ENCODE assay signal across 18 cellular contexts in genomic region chr2:54773233-54773632, GRCh38. TPM values are rescaled to one million over a fixed set of nuclear protein-coding genes. Genes with fewer than 3 reads are reported as not detected.
DNase-seq lines count a peak whose midpoint lies in the region; FAIRE-seq and TF ChIP-seq lines count a peak whose summit lies in the region.
"Had no signal": no experiment of that assay in that cellular context is flagged by ENCODE, and none has a peak within 500 bp of the region (broad histone marks: within the 10 kb centered on the region; RNA-seq: fewer than 3 reads in every experiment).

No MANE protein-coding gene starts in this region.

- H3K27me3 Mint-ChIP-seq in HFFc6 (ENCODE audit: insufficient read depth) (no peaks in the 10 kb centered on the region), mesothelial cell of epicardium (ENCODE audit: low read depth) (no peaks in the 10 kb centered on the region)
- H3K27me3 Mint-ChIP-seq: B cell had no signal

- H3K4me2 ChIP-seq in keratinocyte (ENCODE audit: control insufficient read depth, extremely low read depth, insufficient read depth, low read depth, low read length), result no peak overlapping the region
- H3K4me2 ChIP-seq: GM23338 had no signal

- no peaks in the 10 kb centered on the region for H3K9me1 ChIP-seq in keratinocyte (ENCODE audit: control insufficient read depth, extremely low read depth, insufficient read depth, low read length)

- TF ChIP-seq CTCF in BE2C (IDR thresholded peaks at IDR 0.05; ENCODE audit: low read depth, low read length) (no peak; the same call in 1 of the 2 replicates), HFFc6 (IDR thresholded peaks at IDR 0.05) (no peak), keratinocyte (optimal IDR thresholded peaks at IDR 0.05 in 1 of 3, IDR thresholded peaks at IDR 0.05 in 1 of 3, conservative IDR thresholded peaks at IDR 0.05 in 1 of 3; ENCODE audit: extremely low read depth in 1 of 3, insufficient read depth in 2 of 3, low read length in 3 of 3) (no peak), mesothelial cell of epicardium (IDR thresholded peaks at IDR 0.05; ENCODE audit: unreplicated experiment) (no peak)

- peaks cover 31% of the 10 kb centered on the region for H3K36me3 Mint-ChIP-seq in HFFc6 (ENCODE audit: low read depth)
- H3K36me3 Mint-ChIP-seq in mesothelial cell of epicardium, result peaks cover 5% of the 10 kb centered on the region

- peaks cover 43% of the 10 kb centered on the region for H3K4me1 ChIP-seq in BE2C
- peaks cover 28% of the 10 kb centered on the region for H3K4me1 ChIP-seq in SJSA1 (replicated peaks)
- peaks cover 29% of the 10 kb centered on the region for H3K4me1 ChIP-seq in keratinocyte (ENCODE audit: control insufficient read depth, extremely low read depth, insufficient read depth, low read length)

- H3K4me3 ChIP-seq in BE2C (ENCODE audit: low read depth, low read length) (no peak overlapping the region), SJSA1 (no peak overlapping the region), keratinocyte (ENCODE audit: control insufficient read depth in 2 of 3, extremely low read depth in 1 of 3, insufficient read depth in 2 of 3, low read depth in 1 of 3, low read length in 3 of 3) (no peak overlapping the region)
- H3K4me3 ChIP-seq: GM23338 had no signal

- peaks cover 35% of the 10 kb centered on the region for H3K4me1 Mint-ChIP-seq in HFFc6 (ENCODE audit: low read depth)
- peaks cover 7% of the 10 kb centered on the region for H3K4me1 Mint-ChIP-seq in mesothelial cell of epicardium
- H3K4me1 Mint-ChIP-seq: CD4-positive, alpha-beta memory T cell; GM23338 had no signal

- DNase-seq in BE2C, result peak; percentile 59
- DNase-seq in HFFc6, result no peak
- DNase-seq in SJSA1 (ENCODE audit: low read depth in 1 of 2, low spot score in 2 of 2), result no peak
- no peak for DNase-seq in keratinocyte (ENCODE audit: low read depth, low spot score)
- no peak for DNase-seq in NCI-H1417 treated with DMSO at 0.1 percent for 48 hours (lab: John Stamatoyannopoulos, UW)
- DNase-seq in iPS-NIHi11 (ENCODE audit: low spot score), result no peak
- no peak for DNase-seq in mesothelial cell of epicardium (ENCODE audit: low spot score in 2 of 2, unreplicated experiment in 2 of 2)
- DNase-seq in RPMI8226, result no peak
- DNase-seq: CD4-positive, alpha-beta memory T cell; DMS153; DMS79 treated with DMSO at 0.1 percent for 48 hours; H7 had no signal

- dilution Hi-C loops in keratinocyte (cut with MboI; ENCODE audit: extremely low pct_ligation_motif_present, low sequenced_read_pairs), result no loop called here

- no peak overlapping the region for H3K9ac ChIP-seq in keratinocyte (ENCODE audit: control insufficient read depth, extremely low read depth, insufficient read depth, low read length)

- peaks cover 22% of the 10 kb centered on the region for H3K9me3 Mint-ChIP-seq in HFFc6
- peaks cover 31% of the 10 kb centered on the region for H3K9me3 Mint-ChIP-seq in mesothelial cell of epicardium

- H3K9me3 ChIP-seq in BE2C (no peaks in the 10 kb centered on the region), SJSA1 (replicated peaks) (no peaks in the 10 kb centered on the region; the same call in 1 of the 2 replicates), keratinocyte (ENCODE audit: control insufficient read depth, low read depth, low read length) (peaks cover 6% of the 10 kb centered on the region)

- no peaks in the 10 kb centered on the region for H4K20me1 ChIP-seq in keratinocyte (ENCODE audit: control insufficient read depth, extremely low read depth, insufficient read depth, low read length)

- H3K79me2 ChIP-seq in keratinocyte (ENCODE audit: control insufficient read depth, insufficient read depth, low read length), result no peaks in the 10 kb centered on the region

- H3K27me3 ChIP-seq in BE2C (no peaks in the 10 kb centered on the region), SJSA1 (replicated peaks) (no peaks in the 10 kb centered on the region), keratinocyte (ENCODE audit: control insufficient read depth, extremely low read depth, insufficient read depth, low read length) (no peaks in the 10 kb centered on the region)

- FAIRE-seq in keratinocyte (lab: Jason Lieb, UNC), result peak; percentile 46
- FAIRE-seq: A204.1, G401.6, GM12891 had no signal

- 0 out of 2 replicates have a peak overlapping the region, but pooled peaks have one; percentile 57 for H3K27ac ChIP-seq in SJSA1
- peak overlapping the region; percentile 76 for H3K27ac ChIP-seq in keratinocyte (ENCODE audit: control insufficient read depth, insufficient read depth, low read length)
- H3K27ac ChIP-seq: C4-2B had no signal

- H3K4me3 Mint-ChIP-seq in HFFc6 (no peak overlapping the region; the same call in 1 of the 2 replicates), mesothelial cell of epicardium (no peak overlapping the region)
- H3K4me3 Mint-ChIP-seq: B cell; CD4-positive, alpha-beta memory T cell; GM23338 had no signal

- H3K36me3 ChIP-seq in BE2C (no peaks in the 10 kb centered on the region; the same call in 1 of the 2 replicates), SJSA1 (no peaks in the 10 kb centered on the region), keratinocyte (ENCODE audit: control insufficient read depth in 2 of 2, extremely low read depth in 1 of 2, insufficient read depth in 2 of 2, low read length in 2 of 2) (no peaks in the 10 kb centered on the region)

- peak overlapping the region; percentile 25 for H2AFZ ChIP-seq in keratinocyte (ENCODE audit: control insufficient read depth, low read length)
- H2AFZ ChIP-seq: GM23338 had no signal

- H3K27ac Mint-ChIP-seq in HFFc6, result peak overlapping the region; percentile 15; the same call in 1 of the 2 replicates
- H3K27ac Mint-ChIP-seq in mesothelial cell of epicardium, result no peak overlapping the region
- H3K27ac Mint-ChIP-seq: B cell, GM23338 had no signal

RNA-seq across cellular contexts. Expression of gene EML6, which starts 49.8 kb away (rescaled TPM):
- polyA plus RNA-seq in BE2C (2012; ENCODE audit: insufficient read depth, insufficient read length, low read depth), result 56.5 TPM
- total RNA-seq in HFFc6 (2021; fragmentation: NEBNext Ultra II Directional; extraction: Animal tissue kit (Norgen Biotek cat#: 25700)), result under 1 TPM; 0.05 to 0.37 (median 0.25) TPM
- 1.3 TPM in 1 of 2 replicates, not detected in the other for total RNA-seq in SJSA1 (2014; rRNA removed; shearing (Covaris generic))
- 0.26 to 2.0 TPM (median 0.96 TPM) in 3 replicates for polyA plus RNA-seq in keratinocyte
- 1.1 TPM for polyA plus RNA-seq in keratinocyte (2011; ENCODE audit: low read depth)
- 0.36 and 0.57 TPM in 2 replicates for polyA plus RNA-seq in keratinocyte (2011; cell fraction: cytosol; rRNA removed)
- 1.9 and 4.1 TPM in 2 replicates for polyA plus RNA-seq in keratinocyte (2011; cell fraction: nucleus; rRNA removed)
- 0.38 and 1.6 TPM in 2 replicates for polyA plus RNA-seq in keratinocyte (2012; ENCODE audit: low replicate concordance)
- polyA minus RNA-seq in keratinocyte, result 1.0 to 1.8 TPM (median 1.7 TPM) in 3 replicates
- polyA minus RNA-seq in keratinocyte (2011; cell fraction: cytosol; rRNA and poly(A)+ RNA removed), result not detected
- 0.84 and 2.3 TPM in 2 replicates for polyA minus RNA-seq in keratinocyte (2011; cell fraction: nucleus; rRNA and poly(A)+ RNA removed)
- 0.93 to 2.3 TPM (median 2.1 TPM) in 3 replicates for total RNA-seq in mesothelial cell of epicardium
